35 cellular contexts compared by ENCODE assay signal in the genomic region with DNA sequence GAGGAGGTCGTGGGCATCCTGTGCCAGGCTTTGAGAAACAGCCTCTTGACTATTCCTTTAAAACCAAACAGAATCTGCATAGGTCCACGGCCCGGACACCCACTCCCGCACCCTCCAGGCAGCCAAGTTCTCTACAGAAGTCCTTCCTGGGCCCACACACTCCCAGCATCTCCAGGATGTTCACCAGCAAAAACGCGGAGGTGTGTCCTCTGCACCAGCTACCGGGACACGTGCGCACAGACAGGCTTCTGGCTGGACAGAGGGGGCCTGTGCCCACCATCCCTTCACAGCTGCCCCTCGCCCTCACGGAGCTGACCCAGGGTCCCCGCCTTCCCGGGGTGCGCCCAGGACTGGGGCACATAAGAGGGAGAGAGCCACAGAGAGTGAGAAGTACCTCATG.
"Had no signal": no experiment of that assay in that cellular context is flagged by ENCODE, and none has a peak within 500 bp of the region (broad histone marks: within the 10 kb centered on the region; RNA-seq: fewer than 3 reads in every experiment).

No MANE protein-coding gene starts in this region.

- H3K27me3 Mint-ChIP-seq: activated B cell treated with CpG ODN at 0.5 μM for 24 hours; activated CD4-positive, alpha-beta memory T cell treated with anti-CD3 and anti-CD28 coated beads for 36 hours; activated CD4-positive, alpha-beta T cell treated with anti-CD3 and anti-CD28 coated beads, Interleukin-2, amount 10 ng/mL, durations not matched to agents 24 days and 14 days; activated CD8-positive, alpha-beta T cell treated with anti-CD3 and anti-CD28 coated beads for 36 hours; activated naive CD8-positive, alpha-beta T cell treated with anti-CD3 and anti-CD28 coated beads for 36 hours; activated T-helper 17 cell treated with anti-CD3 and anti-CD28 coated beads, Interleukin-2, amount 50 U/mL, for 72 hours had no signal

- H3K4me3 Mint-ChIP-seq: activated B cell treated with CpG ODN at 0.5 μM for 24 hours; activated CD4-positive, alpha-beta memory T cell treated with anti-CD3 and anti-CD28 coated beads for 36 hours; activated CD4-positive, alpha-beta T cell treated with anti-CD3 and anti-CD28 coated beads, Interleukin-2, amount 10 ng/mL, durations not matched to agents 24 days and 14 days; activated CD8-positive, alpha-beta T cell treated with anti-CD3 and anti-CD28 coated beads for 36 hours; activated naive CD4-positive, alpha-beta T cell treated with anti-CD3 and anti-CD28 coated beads for 36 hours; activated naive CD8-positive, alpha-beta T cell treated with anti-CD3 and anti-CD28 coated beads for 36 hours; activated T-cell treated with anti-CD3 and anti-CD28 coated beads, Interleukin-2, amount 50 U/mL, for 4 hours; activated T-cell treated with anti-CD3 and anti-CD28 coated beads, Interleukin-2, amount 50 U/mL, for 72 hours; activated T-helper 1 cell treated with anti-CD3 and anti-CD28 coated beads, Interleukin-12 subunit alpha, Interleukin-12 subunit beta, Interleukin-2, Interleukin-4 antibody, amounts not matched to agents 30 ng/mL and 10 ng/mL and 1 ng/mL, durations not matched to agents 14 hours and 24 hours and 36 hours; activated T-helper 17 cell treated with anti-CD3 and anti-CD28 coated beads, Interleukin-2, amount 50 U/mL, for 72 hours; T-helper 1 cell treated with Interleukin-12 subunit alpha and Interleukin-12 subunit beta and Interleukin-4 antibody, amounts not matched to agents 30 μg/mL and 1 μg/mL, for 36 hours; T-helper 2 cell treated with Interferon-gamma antibody and Interleukin-4, amounts not matched to agents 5 μg/mL and 100 μg/mL, for 36 hours had no signal

- H3K27ac ChIP-seq: adrenal gland, body of pancreas, brain microvascular endothelial cell, breast epithelium had no signal

- H3K9me3 ChIP-seq: adrenal gland, body of pancreas, breast epithelium had no signal

- H3K27ac Mint-ChIP-seq: activated B cell treated with CpG ODN at 0.5 μM for 24 hours; activated CD4-positive, alpha-beta memory T cell treated with anti-CD3 and anti-CD28 coated beads for 36 hours; activated CD4-positive, alpha-beta T cell treated with anti-CD3 and anti-CD28 coated beads, Interleukin-2, amount 10 ng/mL, durations not matched to agents 24 days and 14 days; activated CD8-positive, alpha-beta T cell treated with anti-CD3 and anti-CD28 coated beads for 36 hours; activated naive CD4-positive, alpha-beta T cell treated with anti-CD3 and anti-CD28 coated beads for 36 hours; activated naive CD4-positive, alpha-beta T cell treated with anti-CD3 and anti-CD28 coated beads, Interleukin-2, amount 50 U/mL, for 72 hours; activated naive CD8-positive, alpha-beta T cell treated with anti-CD3 and anti-CD28 coated beads for 36 hours; activated T-cell treated with anti-CD3 and anti-CD28 coated beads, Interleukin-2, amount 50 U/mL, for 72 hours; activated T-helper 1 cell treated with anti-CD3 and anti-CD28 coated beads, Interleukin-12 subunit alpha, Interleukin-12 subunit beta, Interleukin-2, Interleukin-4 antibody, amounts not matched to agents 30 ng/mL and 10 ng/mL and 1 ng/mL, durations not matched to agents 14 hours and 24 hours and 36 hours; activated T-helper 17 cell treated with anti-CD3 and anti-CD28 coated beads, Interleukin-2, amount 50 U/mL, for 72 hours; T-helper 1 cell treated with Interleukin-12 subunit alpha and Interleukin-12 subunit beta and Interleukin-4 antibody, amounts not matched to agents 30 μg/mL and 1 μg/mL, for 36 hours; T-helper 2 cell treated with Interferon-gamma antibody and Interleukin-4, amounts not matched to agents 5 μg/mL and 100 μg/mL, for 36 hours had no signal

- DNase-seq: activated B cell treated with CpG ODN at 0.5 μM for 24 hours; activated CD4-positive, alpha-beta memory T cell treated with anti-CD3 and anti-CD28 coated beads for 36 hours; activated CD4-positive, alpha-beta T cell treated with anti-CD3 and anti-CD28 coated beads for 4 hours; activated CD4-positive, alpha-beta T cell treated with anti-CD3 and anti-CD28 coated beads, Interleukin-2, amount 10 ng/mL, durations not matched to agents 24 days and 14 days; activated CD4-positive, alpha-beta T cell treated with anti-CD3 and anti-CD28 coated beads, Interleukin-2, amount 50 U/mL, for 1 hour; activated CD4-positive, alpha-beta T cell treated with anti-CD3 and anti-CD28 coated beads, Interleukin-2, amount 50 U/mL, for 4 hours; activated CD4-positive, CD25-positive, alpha-beta regulatory T cell treated with anti-CD3 and anti-CD28 coated beads, Interleukin-2, amount 50 U/mL, for 72 hours; activated CD8-positive, alpha-beta memory T cell treated with anti-CD3 and anti-CD28 coated beads, Interleukin-2, amount 50 U/mL, for 4 hours; activated CD8-positive, alpha-beta T cell treated with anti-CD3 and anti-CD28 coated beads for 36 hours; activated effector memory CD4-positive, alpha-beta T cell treated with anti-CD3 and anti-CD28 coated beads, Interleukin-2, amount 50 U/mL, for 16 hours; activated gamma-delta T cell treated with Interleukin-2 at 50 U/mL for 16 hours; activated naive CD4-positive, alpha-beta T cell; activated naive CD4-positive, alpha-beta T cell treated with anti-CD3 and anti-CD28 coated beads for 36 hours; activated naive CD4-positive, alpha-beta T cell treated with anti-CD3 and anti-CD28 coated beads, Interleukin-2, amount 50 U/mL, for 16 hours; activated naive CD8-positive, alpha-beta T cell treated with anti-CD3 and anti-CD28 coated beads for 36 hours; activated T-cell treated with anti-CD3 and anti-CD28 coated beads for 4 hours; activated T-cell treated with anti-CD3 and anti-CD28 coated beads, Interleukin-2, amount 50 U/mL, for 1 hour; activated T-cell treated with anti-CD3 and anti-CD28 coated beads, Interleukin-2, amount 50 U/mL, for 4 hours; activated T-cell treated with anti-CD3 and anti-CD28 coated beads, Interleukin-2, amount 50 U/mL, for 72 hours; adrenal gland; amniotic stem cell; body of pancreas; brain microvascular endothelial cell; central memory CD4-positive, alpha-beta T cell; T-helper 1 cell; T-helper 2 cell; T-helper 9 cell had no signal

- H3K4me3 ChIP-seq: adrenal gland, body of pancreas, breast epithelium had no signal

- ATAC-seq: activated CD8-positive, alpha-beta T cell treated with anti-CD3 and anti-CD28 coated beads for 36 hours; activated naive CD4-positive, alpha-beta T cell treated with anti-CD3 and anti-CD28 coated beads, Interleukin-2, amount 50 U/mL, for 72 hours; activated T-cell treated with anti-CD3 and anti-CD28 coated beads, Interleukin-2, amount 50 U/mL, for 4 hours; activated T-cell treated with anti-CD3 and anti-CD28 coated beads, Interleukin-2, amount 50 U/mL, for 72 hours; activated T-helper 17 cell treated with anti-CD3 and anti-CD28 coated beads, Interleukin-2, amount 50 U/mL, for 72 hours; body of pancreas had no signal

- H3K9me3 Mint-ChIP-seq: activated B cell treated with CpG ODN at 0.5 μM for 24 hours; activated CD4-positive, alpha-beta memory T cell treated with anti-CD3 and anti-CD28 coated beads for 36 hours; activated CD4-positive, alpha-beta T cell treated with anti-CD3 and anti-CD28 coated beads, Interleukin-2, amount 10 ng/mL, durations not matched to agents 24 days and 14 days; activated CD8-positive, alpha-beta T cell treated with anti-CD3 and anti-CD28 coated beads for 36 hours; activated naive CD4-positive, alpha-beta T cell treated with anti-CD3 and anti-CD28 coated beads for 36 hours; activated naive CD4-positive, alpha-beta T cell treated with anti-CD3 and anti-CD28 coated beads, Interleukin-2, amount 50 U/mL, for 72 hours; activated naive CD8-positive, alpha-beta T cell treated with anti-CD3 and anti-CD28 coated beads for 36 hours; activated T-cell treated with anti-CD3 and anti-CD28 coated beads, Interleukin-2, amount 50 U/mL, for 4 hours; activated T-cell treated with anti-CD3 and anti-CD28 coated beads, Interleukin-2, amount 50 U/mL, for 72 hours; activated T-helper 1 cell treated with anti-CD3 and anti-CD28 coated beads, Interleukin-12 subunit alpha, Interleukin-12 subunit beta, Interleukin-2, Interleukin-4 antibody, amounts not matched to agents 30 ng/mL and 10 ng/mL and 1 ng/mL, durations not matched to agents 14 hours and 24 hours and 36 hours; activated T-helper 17 cell treated with anti-CD3 and anti-CD28 coated beads, Interleukin-2, amount 50 U/mL, for 72 hours; T-helper 1 cell treated with Interleukin-12 subunit alpha and Interleukin-12 subunit beta and Interleukin-4 antibody, amounts not matched to agents 30 μg/mL and 1 μg/mL, for 36 hours; T-helper 2 cell treated with Interferon-gamma antibody and Interleukin-4, amounts not matched to agents 5 μg/mL and 100 μg/mL, for 36 hours had no signal

- FAIRE-seq: astrocyte, TTC549 had no signal

- H3K36me3 Mint-ChIP-seq: activated CD4-positive, alpha-beta memory T cell treated with anti-CD3 and anti-CD28 coated beads for 36 hours; activated naive CD4-positive, alpha-beta T cell treated with anti-CD3 and anti-CD28 coated beads, Interleukin-2, amount 50 U/mL, for 72 hours; activated naive CD8-positive, alpha-beta T cell treated with anti-CD3 and anti-CD28 coated beads for 36 hours had no signal

- H3K36me3 ChIP-seq: adrenal gland, brain microvascular endothelial cell, breast epithelium had no signal

- H3K27me3 ChIP-seq: adrenal gland, body of pancreas, brain microvascular endothelial cell, breast epithelium had no signal

- H3K4me1 ChIP-seq: adrenal gland, body of pancreas, breast epithelium had no signal
